In genomic region chr12:66301944-66302826, GRCh38 we compare ENCODE assay signal across 8 cellular contexts. TPM values are rescaled to one million over a fixed set of nuclear protein-coding genes. Genes with fewer than 3 reads are reported as not detected.
DNase-seq lines count a peak whose midpoint lies in the region; ATAC-seq and TF ChIP-seq lines count a peak whose summit lies in the region.

Gene HELB, plus strand, starts transcription at chr12:66302493. Its CDS starts 111 bp downstream, at chr12:66302604.

- H2AFZ ChIP-seq in Loucy (ENCODE audit: low read length), result peak within 1 kb of the TSS; percentile 91

- H3K27me3 Mint-ChIP-seq in activated T-helper 17 cell treated with anti-CD3 and anti-CD28 coated beads, Interleukin-2, amount 50 U/mL, for 72 hours, result no peaks in the 10 kb centered on the region
- no peaks in the 10 kb centered on the region for H3K27me3 Mint-ChIP-seq in naive thymus-derived CD8-positive, alpha-beta T cell
- peaks cover 0 to 9% of the 10 kb centered on the region in 2 donors for H3K27me3 Mint-ChIP-seq in stimulated activated naive B cell treated with anti-CD40 and anti-IgM and Interleukin-4, amounts not matched to agents 10 μg/mL and 1 μg/mL and 100 μg/mL, for 72 hours

- H3K27ac ChIP-seq in RWPE2 (ENCODE audit: poor library complexity, severe bottlenecking), result peak within 1 kb of the TSS; percentile 26

- TF ChIP-seq CTCF in Loucy (conservative IDR thresholded peaks at IDR 0.05; ENCODE audit: low read length) (no peak), RWPE2 (IDR thresholded peaks at IDR 0.05; ENCODE audit: poor library complexity, severe bottlenecking) (no peak)

- peaks cover 6% of the 10 kb centered on the region for H4K20me1 ChIP-seq in Loucy (ENCODE audit: insufficient read depth, low read length, poor library complexity, severe bottlenecking)

- peaks cover 33% of the 10 kb centered on the region for H3K4me1 Mint-ChIP-seq in activated T-helper 17 cell treated with anti-CD3 and anti-CD28 coated beads, Interleukin-2, amount 50 U/mL, for 72 hours
- H3K4me1 Mint-ChIP-seq in naive thymus-derived CD8-positive, alpha-beta T cell, result peaks cover 24 to 61% (median 50%) of the 10 kb centered on the region in 4 donors
- H3K4me1 Mint-ChIP-seq in stimulated activated naive B cell treated with anti-CD40 and anti-IgM and Interleukin-4, amounts not matched to agents 10 μg/mL and 1 μg/mL and 100 μg/mL, for 72 hours, result peaks cover 23 to 41% of the 10 kb centered on the region in 2 donors

- H3K4me3 Mint-ChIP-seq in activated T-helper 17 cell treated with anti-CD3 and anti-CD28 coated beads, Interleukin-2, amount 50 U/mL, for 72 hours, result peak within 1 kb of the TSS; percentile 99
- H3K4me3 Mint-ChIP-seq in naive thymus-derived CD8-positive, alpha-beta T cell, result peak within 1 kb of the TSS; percentile 76 to 100 (median 97)
- H3K4me3 Mint-ChIP-seq in stimulated activated naive B cell treated with anti-CD40 and anti-IgM and Interleukin-4, amounts not matched to agents 10 μg/mL and 1 μg/mL and 100 μg/mL, for 72 hours, result peak within 1 kb of the TSS; percentile 96 to 99

- peaks cover 50% of the 10 kb centered on the region for H3K36me3 Mint-ChIP-seq in activated T-helper 17 cell treated with anti-CD3 and anti-CD28 coated beads, Interleukin-2, amount 50 U/mL, for 72 hours (ENCODE audit: low read depth)
- peaks cover 9 to 28% (median 19%) of the 10 kb centered on the region in 3 donors for H3K36me3 Mint-ChIP-seq in naive thymus-derived CD8-positive, alpha-beta T cell
- peaks cover 10 to 21% of the 10 kb centered on the region in 2 donors for H3K36me3 Mint-ChIP-seq in stimulated activated naive B cell treated with anti-CD40 and anti-IgM and Interleukin-4, amounts not matched to agents 10 μg/mL and 1 μg/mL and 100 μg/mL, for 72 hours

- H3K36me3 ChIP-seq in H7 (replicated peaks; ENCODE audit: control insufficient read depth, insufficient read depth, low read length), result no peaks in the 10 kb centered on the region; the same call in 1 of the 2 replicates
- H3K36me3 ChIP-seq in Loucy (ENCODE audit: insufficient read depth, low read length), result no peaks in the 10 kb centered on the region
- no peaks in the 10 kb centered on the region for H3K36me3 ChIP-seq in RWPE2 (ENCODE audit: low read depth)

- peak within 1 kb of the TSS; percentile 92 for H3K4me2 ChIP-seq in Loucy (ENCODE audit: low read depth, low read length, poor library complexity, severe bottlenecking)

- H3K27me3 ChIP-seq in H7 (ENCODE audit: control insufficient read depth, insufficient read depth, low read length) (no peaks in the 10 kb centered on the region; the same call in 1 of the 2 replicates), Loucy (ENCODE audit: insufficient read depth, low read length, poor library complexity, severe bottlenecking) (no peaks in the 10 kb centered on the region), RWPE2 (ENCODE audit: insufficient read depth, poor library complexity, severe bottlenecking) (no peaks in the 10 kb centered on the region)

- H3K4me1 ChIP-seq in Loucy (ENCODE audit: insufficient read depth, low read length, poor library complexity, severe bottlenecking) (peaks cover 33% of the 10 kb centered on the region), RWPE2 (ENCODE audit: insufficient read depth, poor library complexity, severe bottlenecking) (peaks cover 10% of the 10 kb centered on the region)

- H3K27ac Mint-ChIP-seq in activated T-helper 17 cell treated with anti-CD3 and anti-CD28 coated beads, Interleukin-2, amount 50 U/mL, for 72 hours, result peak within 1 kb of the TSS; percentile 99
- H3K27ac Mint-ChIP-seq in naive thymus-derived CD8-positive, alpha-beta T cell, result peak within 1 kb of the TSS; percentile 87 to 100 (median 99)
- H3K27ac Mint-ChIP-seq in stimulated activated naive B cell treated with anti-CD40 and anti-IgM and Interleukin-4, amounts not matched to agents 10 μg/mL and 1 μg/mL and 100 μg/mL, for 72 hours, result peak within 1 kb of the TSS; percentile 98

- H3F3A ChIP-seq in Loucy (ENCODE audit: low read depth), result no peaks in the 10 kb centered on the region

- peaks cover 41% of the 10 kb centered on the region for H3K79me2 ChIP-seq in Loucy (ENCODE audit: insufficient read depth, low read length)

- peak; percentile 98 for DNase-seq in ELR (ENCODE audit: low read depth)
- DNase-seq in H7, result peak; percentile 91
- peak; percentile 97 for DNase-seq in RWPE2 (ENCODE audit: low spot score)
- DNase-seq in fibroblast of peridontal ligament (ENCODE audit: extremely low read depth), result peak; percentile 95
- DNase-seq in naive thymus-derived CD8-positive, alpha-beta T cell, result peak; percentile 81 to 97 (median 91)
- peak; percentile 92 for DNase-seq in stimulated activated naive B cell treated with anti-CD40 and anti-IgM and Interleukin-4, amounts not matched to agents 10 μg/mL and 1 μg/mL and 100 μg/mL, for 72 hours

- POLR2A ChIA-PET in naive thymus-derived CD8-positive, alpha-beta T cell (lab: Charles Lee), result interaction anchor here (0.5 to 5.3 kb wide), 18 partner anchors 9 to 1133 kb away, joined by 3 to 60 read pairs (median 5); partner anchors contain the start of genes LEMD3 and TMBIM4

- peak; percentile 95 for ATAC-seq in RWPE2 (ENCODE audit: low read depth)
- peak; percentile 87 for ATAC-seq in activated T-helper 17 cell treated with anti-CD3 and anti-CD28 coated beads, Interleukin-2, amount 50 U/mL, for 72 hours (replicated peaks)
- peak; percentile 75 to 77 for ATAC-seq in naive thymus-derived CD8-positive, alpha-beta T cell
- ATAC-seq in stimulated activated naive B cell treated with anti-CD40 and anti-IgM and Interleukin-4, amounts not matched to agents 10 μg/mL and 1 μg/mL and 100 μg/mL, for 72 hours (replicated peaks), result peak; percentile 96 to 97

- no peaks in the 10 kb centered on the region for H3K9me3 Mint-ChIP-seq in activated T-helper 17 cell treated with anti-CD3 and anti-CD28 coated beads, Interleukin-2, amount 50 U/mL, for 72 hours
- no peaks in the 10 kb centered on the region for H3K9me3 Mint-ChIP-seq in naive thymus-derived CD8-positive, alpha-beta T cell
- no peaks in the 10 kb centered on the region for H3K9me3 Mint-ChIP-seq in stimulated activated naive B cell treated with anti-CD40 and anti-IgM and Interleukin-4, amounts not matched to agents 10 μg/mL and 1 μg/mL and 100 μg/mL, for 72 hours

- peak within 1 kb of the TSS; percentile 72 for H3K9ac ChIP-seq in Loucy (ENCODE audit: low read depth, low read length, poor library complexity, severe bottlenecking)

- H3K9me3 ChIP-seq in Loucy (ENCODE audit: insufficient read depth, low read depth, low read length) (no peaks in the 10 kb centered on the region), RWPE2 (ENCODE audit: severe bottlenecking) (no peaks in the 10 kb centered on the region)

- no peaks in the 10 kb centered on the region for H3K9me2 ChIP-seq in Loucy (replicated peaks; ENCODE audit: low read depth, low read length)

- H3K4me3 ChIP-seq in H7 (ENCODE audit: insufficient read depth, low read depth, low read length) (peak within 1 kb of the TSS; percentile 86), Loucy (ENCODE audit: low read length, poor library complexity, severe bottlenecking) (peak within 1 kb of the TSS; percentile 95), RWPE2 (ENCODE audit: severe bottlenecking) (peak within 1 kb of the TSS; percentile 47)

RNA-seq across cellular contexts. Expression of gene HELB, which starts in this region (rescaled TPM):
- 3.5 and 6.0 TPM in 2 replicates for total RNA-seq in H7 (2014; rRNA removed; shearing (Covaris generic))
- total RNA-seq in activated T-helper 17 cell treated with anti-CD3 and anti-CD28 coated beads, Interleukin-2, amount 50 U/mL, for 72 hours, result 10 to 100 TPM; 21.9 to 40.1 TPM
- 10 to 100 TPM; 30.4 to 32.0 TPM for total RNA-seq in naive thymus-derived CD8-positive, alpha-beta T cell
- 10 to 100 TPM; 22.0 to 28.7 (median 27.6) TPM for polyA plus RNA-seq in naive thymus-derived CD8-positive, alpha-beta T cell

Comparison
In these comparisons a context has a peak if more than half of its experiments do, and no peak if none do; other contexts are left out.
1. Peak in every context shown above with its lines: DNase-seq, ATAC-seq, H3K4me3 ChIP-seq and H3K27ac ChIP-seq.